In genomic region chr7:137853053-137853452, GRCh38 we compare ENCODE assay signal across 34 cellular contexts. TPM values are rescaled to one million over a fixed set of nuclear protein-coding genes. Genes with fewer than 3 reads are reported as not detected.
"Had no signal": no experiment of that assay in that cellular context is flagged by ENCODE, and none has a peak within 500 bp of the region (broad histone marks: within the 10 kb centered on the region; RNA-seq: fewer than 3 reads in every experiment).

No MANE protein-coding gene starts in this region.

- H3K36me3 Mint-ChIP-seq: activated naive CD4-positive, alpha-beta T cell treated with anti-CD3 and anti-CD28 coated beads, Interleukin-2, amount 10 ng/mL, durations not matched to agents 7 days and 5 days; activated naive CD4-positive, alpha-beta T cell treated with anti-CD3 and anti-CD28 coated beads, Interleukin-2, amount 50 U/mL, for 24 hours; activated naive CD8-positive, alpha-beta T cell treated with anti-CD3 and anti-CD28 coated beads, Interleukin-2, amount 10 ng/mL, durations not matched to agents 7 days and 5 days; brain had no signal

- H3K36me3 ChIP-seq: adrenal gland, cardiac muscle cell had no signal

- H3K27me3 ChIP-seq: adrenal gland had no signal

- H3K4me3 ChIP-seq: adrenal gland, cardiac muscle cell had no signal

- H3K27ac ChIP-seq: adrenal gland, cardiac muscle cell, VCaP had no signal

- H3K4me3 Mint-ChIP-seq: activated B cell treated with CpG ODN at 0.5 μM for 24 hours; activated CD4-positive, alpha-beta memory T cell treated with anti-CD3 and anti-CD28 coated beads for 36 hours; activated CD4-positive, alpha-beta T cell treated with anti-CD3 and anti-CD28 coated beads, Interleukin-2, amount 10 ng/mL, durations not matched to agents 24 days and 14 days; activated CD8-positive, alpha-beta T cell treated with anti-CD3 and anti-CD28 coated beads for 36 hours; activated naive CD4-positive, alpha-beta T cell treated with anti-CD3 and anti-CD28 coated beads, Interleukin-2, amount 10 ng/mL, durations not matched to agents 7 days and 5 days; activated naive CD4-positive, alpha-beta T cell treated with anti-CD3 and anti-CD28 coated beads, Interleukin-2, amount 50 U/mL, for 24 hours; activated naive CD8-positive, alpha-beta T cell; activated naive CD8-positive, alpha-beta T cell treated with anti-CD3 and anti-CD28 coated beads, Interleukin-2, amount 10 ng/mL, durations not matched to agents 7 days and 5 days; activated naive CD8-positive, alpha-beta T cell treated with anti-CD3 and anti-CD28 coated beads, Interleukin-2, amount 50 U/mL, for 24 hours; activated T-cell treated with anti-CD3 and anti-CD28 coated beads, Interleukin-2, amount 50 U/mL, for 4 hours; brain; central memory CD8-positive, alpha-beta T cell; T-helper 1 cell treated with Interleukin-12 subunit alpha and Interleukin-12 subunit beta and Interleukin-4 antibody, amounts not matched to agents 30 μg/mL and 1 μg/mL, for 36 hours; T-helper 2 cell treated with Interferon-gamma antibody and Interleukin-4, amounts not matched to agents 5 μg/mL and 100 μg/mL, for 36 hours had no signal

- H3K9me3 ChIP-seq: adrenal gland had no signal

- H3K9me3 Mint-ChIP-seq: activated B cell treated with CpG ODN at 0.5 μM for 24 hours; activated CD4-positive, alpha-beta memory T cell treated with anti-CD3 and anti-CD28 coated beads for 36 hours; activated CD4-positive, alpha-beta T cell treated with anti-CD3 and anti-CD28 coated beads, Interleukin-2, amount 10 ng/mL, durations not matched to agents 24 days and 14 days; activated CD8-positive, alpha-beta T cell treated with anti-CD3 and anti-CD28 coated beads for 36 hours; activated naive CD4-positive, alpha-beta T cell treated with anti-CD3 and anti-CD28 coated beads, Interleukin-2, amount 10 ng/mL, durations not matched to agents 7 days and 5 days; activated naive CD4-positive, alpha-beta T cell treated with anti-CD3 and anti-CD28 coated beads, Interleukin-2, amount 50 U/mL, for 24 hours; activated T-cell treated with anti-CD3 and anti-CD28 coated beads, Interleukin-2, amount 50 U/mL, for 4 hours; activated T-helper 2 cell treated with anti-CD3 and anti-CD28 coated beads, Interferon-gamma antibody, Interleukin-2, Interleukin-4, amounts not matched to agents 10 μg/mL and 5 μg/mL and 100 μg/mL, durations not matched to agents 14 hours and 24 hours and 36 hours; central memory CD8-positive, alpha-beta T cell; T-helper 1 cell treated with Interleukin-12 subunit alpha and Interleukin-12 subunit beta and Interleukin-4 antibody, amounts not matched to agents 30 μg/mL and 1 μg/mL, for 36 hours; T-helper 2 cell treated with Interferon-gamma antibody and Interleukin-4, amounts not matched to agents 5 μg/mL and 100 μg/mL, for 36 hours had no signal

- DNase-seq: activated B cell treated with CpG ODN at 0.5 μM for 24 hours; activated CD4-positive, alpha-beta memory T cell treated with anti-CD3 and anti-CD28 coated beads for 36 hours; activated CD4-positive, alpha-beta T cell treated with anti-CD3 and anti-CD28 coated beads for 4 hours; activated CD4-positive, alpha-beta T cell treated with anti-CD3 and anti-CD28 coated beads, Interleukin-2, amount 10 ng/mL, durations not matched to agents 24 days and 14 days; activated CD4-positive, alpha-beta T cell treated with anti-CD3 and anti-CD28 coated beads, Interleukin-2, amount 50 U/mL, for 1 hour; activated CD4-positive, alpha-beta T cell treated with anti-CD3 and anti-CD28 coated beads, Interleukin-2, amount 50 U/mL, for 4 hours; activated CD4-positive, CD25-positive, alpha-beta regulatory T cell treated with anti-CD3 and anti-CD28 coated beads, Interleukin-2, amount 50 U/mL, for 72 hours; activated CD8-positive, alpha-beta memory T cell treated with anti-CD3 and anti-CD28 coated beads, Interleukin-2, amount 50 U/mL, for 4 hours; activated CD8-positive, alpha-beta T cell treated with anti-CD3 and anti-CD28 coated beads for 36 hours; activated effector memory CD4-positive, alpha-beta T cell treated with Interleukin-2 at 50 U/mL for 16 hours; activated gamma-delta T cell; activated naive CD4-positive, alpha-beta T cell treated with anti-CD3 and anti-CD28 coated beads, Interleukin-2, amount 10 ng/mL, durations not matched to agents 7 days and 5 days; activated naive CD4-positive, alpha-beta T cell treated with Interleukin-2 at 50 U/mL for 16 hours; activated naive CD8-positive, alpha-beta T cell treated with anti-CD3 and anti-CD28 coated beads, Interleukin-2, amount 10 ng/mL, durations not matched to agents 7 days and 5 days; activated naive CD8-positive, alpha-beta T cell treated with anti-CD3 and anti-CD28 coated beads, Interleukin-2, amount 50 U/mL, for 24 hours; activated T-cell treated with anti-CD3 and anti-CD28 coated beads for 4 hours; activated T-cell treated with anti-CD3 and anti-CD28 coated beads, Interleukin-2, amount 50 U/mL, for 1 hour; activated T-cell treated with anti-CD3 and anti-CD28 coated beads, Interleukin-2, amount 50 U/mL, for 4 hours; adrenal gland; amniotic stem cell; aorta; cerebellar nuclear complex; T-helper 1 cell; T-helper 2 cell; T-helper 9 cell had no signal

- H3K4me1 Mint-ChIP-seq: activated B cell treated with CpG ODN at 0.5 μM for 24 hours; activated naive CD4-positive, alpha-beta T cell treated with anti-CD3 and anti-CD28 coated beads, Interleukin-2, amount 50 U/mL, for 24 hours; activated naive CD8-positive, alpha-beta T cell treated with anti-CD3 and anti-CD28 coated beads, Interleukin-2, amount 10 ng/mL, durations not matched to agents 7 days and 5 days had no signal

- H3K27ac Mint-ChIP-seq: activated B cell treated with CpG ODN at 0.5 μM for 24 hours; activated CD4-positive, alpha-beta memory T cell treated with anti-CD3 and anti-CD28 coated beads for 36 hours; activated CD4-positive, alpha-beta T cell treated with anti-CD3 and anti-CD28 coated beads, Interleukin-2, amount 10 ng/mL, durations not matched to agents 24 days and 14 days; activated CD8-positive, alpha-beta T cell treated with anti-CD3 and anti-CD28 coated beads for 36 hours; activated naive CD4-positive, alpha-beta T cell treated with anti-CD3 and anti-CD28 coated beads, Interleukin-2, amount 10 ng/mL, durations not matched to agents 7 days and 5 days; activated naive CD4-positive, alpha-beta T cell treated with anti-CD3 and anti-CD28 coated beads, Interleukin-2, amount 50 U/mL, for 24 hours; activated naive CD8-positive, alpha-beta T cell; activated naive CD8-positive, alpha-beta T cell treated with anti-CD3 and anti-CD28 coated beads, Interleukin-2, amount 10 ng/mL, durations not matched to agents 7 days and 5 days; activated naive CD8-positive, alpha-beta T cell treated with anti-CD3 and anti-CD28 coated beads, Interleukin-2, amount 50 U/mL, for 24 hours; activated T-helper 2 cell treated with anti-CD3 and anti-CD28 coated beads, Interferon-gamma antibody, Interleukin-2, Interleukin-4, amounts not matched to agents 10 μg/mL and 5 μg/mL and 100 μg/mL, durations not matched to agents 14 hours and 24 hours and 36 hours; brain; T-helper 1 cell treated with Interleukin-12 subunit alpha and Interleukin-12 subunit beta and Interleukin-4 antibody, amounts not matched to agents 30 μg/mL and 1 μg/mL, for 36 hours; T-helper 2 cell treated with Interferon-gamma antibody and Interleukin-4, amounts not matched to agents 5 μg/mL and 100 μg/mL, for 36 hours had no signal

RNA-seq across cellular contexts. Expression of gene DGKI, which starts 6.3 kb away (rescaled TPM):
- total RNA-seq: activated B cell treated with CpG ODN at 0.5 μM for 24 hours; activated naive CD8-positive, alpha-beta T cell treated with anti-CD3 and anti-CD28 coated beads, Interleukin-2, amount 10 ng/mL, durations not matched to agents 7 days and 5 days had no signal
